ENCODE assay signal across 24 cellular contexts in the genomic region with DNA sequence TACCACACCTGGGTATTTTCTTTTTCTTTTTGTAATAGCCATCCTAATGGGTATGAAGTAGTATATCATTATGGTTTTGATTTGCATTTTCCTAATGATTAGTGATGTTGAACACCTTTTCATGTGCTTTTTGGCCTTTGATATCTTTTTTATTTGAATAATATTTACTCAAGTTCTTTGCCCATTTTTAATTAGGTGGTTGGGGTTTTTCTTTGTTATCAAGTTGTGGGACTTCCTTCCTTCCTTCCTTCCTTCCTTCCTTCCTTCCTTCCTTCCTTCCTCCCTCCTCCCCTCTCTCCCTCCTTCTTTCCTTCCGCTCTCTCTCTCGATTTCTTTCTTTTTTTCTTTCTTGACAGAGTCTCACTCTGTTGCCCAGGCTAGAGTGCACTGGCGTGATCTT.
"Had no signal": no experiment of that assay in that cellular context is flagged by ENCODE, and none has a peak within 500 bp of the region (broad histone marks: within the 10 kb centered on the region; RNA-seq: fewer than 3 reads in every experiment).

No MANE protein-coding gene starts in this region.

- H3K9me3 ChIP-seq: colonic mucosa, esophagus muscularis mucosa, esophagus squamous epithelium, gastrocnemius medialis, gastroesophageal sphincter, heart left ventricle, heart right ventricle had no signal

- ATAC-seq: effector memory CD8-positive, alpha-beta T cell; foreskin keratinocyte; gastrocnemius medialis; gastroesophageal sphincter; heart left ventricle; heart right ventricle had no signal

- H3K27me3 ChIP-seq: colonic mucosa, dorsolateral prefrontal cortex, esophagus muscularis mucosa, esophagus squamous epithelium, foreskin keratinocyte, gastrocnemius medialis, gastroesophageal sphincter, heart left ventricle, heart right ventricle, hepatocyte had no signal

- H3K4me1 ChIP-seq: colonic mucosa, esophagus muscularis mucosa, esophagus squamous epithelium, foreskin keratinocyte, gastrocnemius medialis, gastroesophageal sphincter, heart left ventricle, heart right ventricle had no signal

- H3K27ac ChIP-seq: colonic mucosa, coronary artery, dorsolateral prefrontal cortex, epithelial cell of prostate, esophagus muscularis mucosa, esophagus squamous epithelium, foreskin keratinocyte, gastrocnemius medialis, gastroesophageal sphincter, heart left ventricle, heart right ventricle, hepatocyte had no signal

- DNase-seq: colonic mucosa; cortex of kidney; dermis blood vessel endothelial cell; dorsolateral prefrontal cortex; effector CD4-positive, alpha-beta T cell; effector CD8-positive, alpha-beta T cell; effector memory CD4-positive, alpha-beta T cell; effector memory CD8-positive, alpha-beta T cell; endodermal cell; erythroblast; esophagus squamous epithelium; foreskin fibroblast; foreskin keratinocyte; foreskin melanocyte; gastrocnemius medialis; glutamatergic neuron; head of caudate nucleus; heart left ventricle; heart right ventricle had no signal

- H3K36me3 ChIP-seq: colonic mucosa, esophagus muscularis mucosa, esophagus squamous epithelium, gastrocnemius medialis, gastroesophageal sphincter, heart left ventricle, heart right ventricle had no signal

- H3K4me3 ChIP-seq: colonic mucosa, coronary artery, dorsolateral prefrontal cortex, esophagus muscularis mucosa, esophagus squamous epithelium, gastrocnemius medialis, gastroesophageal sphincter, heart left ventricle, heart right ventricle, hepatocyte had no signal
